18 cellular contexts compared by ENCODE assay signal in the genomic region with DNA sequence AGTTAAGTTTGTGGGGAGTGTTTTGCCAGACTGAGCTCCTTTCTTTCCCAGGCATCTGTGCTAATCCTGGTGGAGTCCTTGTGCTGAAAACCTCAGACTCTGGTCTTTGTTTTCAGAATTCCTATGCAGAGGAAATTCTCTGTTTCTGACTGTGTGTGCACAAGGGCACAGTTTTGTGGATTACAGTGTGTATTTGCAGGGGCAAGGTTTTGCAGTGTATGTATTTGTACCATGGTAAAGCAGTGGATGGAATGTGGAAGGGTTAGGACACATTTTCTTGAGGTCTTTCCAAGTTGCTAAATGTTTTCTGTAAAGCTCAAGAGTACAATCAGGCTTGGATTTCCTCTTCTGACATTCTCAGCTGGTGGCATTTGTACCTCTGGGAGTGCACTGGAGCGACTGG.
DNase-seq lines count a peak whose midpoint lies in the region; ATAC-seq and TF ChIP-seq lines count a peak whose summit lies in the region.
"Had no signal": no experiment of that assay in that cellular context is flagged by ENCODE, and none has a peak within 500 bp of the region (broad histone marks: within the 10 kb centered on the region; RNA-seq: fewer than 3 reads in every experiment).

No MANE protein-coding gene starts in this region.

- no peak overlapping the region for H2BK15ac ChIP-seq in neuronal stem cell (ENCODE audit: low read length)

- no peak overlapping the region for H3K4me2 ChIP-seq in neuronal stem cell (ENCODE audit: insufficient read depth, low read length, poor library complexity, severe bottlenecking)
- H3K4me2 ChIP-seq: A549 had no signal

- peaks cover 67% of the 10 kb centered on the region for H3K4me1 Mint-ChIP-seq in brain

- H3K23ac ChIP-seq in neuronal stem cell (ENCODE audit: low read depth, low read length, poor library complexity) = no peak overlapping the region

- TF ChIP-seq CTCF in brain (conservative IDR thresholded peaks at IDR 0.05) = no peak
- TF ChIP-seq CTCF in fibroblast of pulmonary artery (IDR thresholded peaks at IDR 0.05; ENCODE audit: low read length, missing control alignments) = no peak
- no peak for TF ChIP-seq CTCF in lower leg skin (IDR thresholded peaks at IDR 0.05)

- no peak overlapping the region for H3K9ac ChIP-seq in neuronal stem cell (ENCODE audit: low read depth, low read length, poor library complexity)

- no CpG with 5 or more reads among the region's 1 CpG for WGBS in neuronal stem cell (ENCODE audit: extremely low coverage in 2 of 2, insufficient read length in 2 of 2, insufficient replicate concordance in 1 of 2), 2 donors
- 54 to 57% methylated on average over 1 of the region's 1 CpG for WGBS in lower leg skin, 2 donors

- TF ChIP-seq POLR2A in lower leg skin (IDR thresholded peaks at IDR 0.05) = no peak

- no peak overlapping the region for H3K4ac ChIP-seq in neuronal stem cell (ENCODE audit: low read length)

- no peak overlapping the region for H3K18ac ChIP-seq in neuronal stem cell (ENCODE audit: low read length)

- no peaks in the 10 kb centered on the region for H3K36me3 Mint-ChIP-seq in brain
- H3K36me3 Mint-ChIP-seq: CD4-positive, CD25-positive, alpha-beta regulatory T cell had no signal

- H3K4me3 ChIP-seq in fibroblast of pulmonary artery (replicated peaks; ENCODE audit: low read depth, low read length) (no peak overlapping the region), neuronal stem cell (ENCODE audit: low read length in 2 of 2) (no peak overlapping the region), lower leg skin (ENCODE audit: low read depth, poor library complexity, severe bottlenecking) (no peak overlapping the region)
- H3K4me3 ChIP-seq: A549 had no signal

- H3K27me3 ChIP-seq in neuronal stem cell (ENCODE audit: control insufficient read depth in 3 of 3, insufficient read depth in 3 of 3, low read depth in 1 of 3, low read length in 3 of 3) = peaks cover 0 to 2% (median 0%) of the 10 kb centered on the region in 3 experiments

- H4K91ac ChIP-seq in neuronal stem cell (ENCODE audit: low read depth, low read length, poor library complexity) = no peak overlapping the region

- H3K14ac ChIP-seq in neuronal stem cell (ENCODE audit: low read length) = no peak overlapping the region

- no peak overlapping the region for H2BK5ac ChIP-seq in neuronal stem cell (ENCODE audit: low read length)

- H2AFZ ChIP-seq in neuronal stem cell (ENCODE audit: low read length) = peak overlapping the region; percentile 26

- intact Hi-C loops in lower leg skin (cut with DNase I; ENCODE audit: low total_unique reads) = no loop called here

- H3K9me3 Mint-ChIP-seq in brain = peaks cover 0 to 13% (median 0%) of the 10 kb centered on the region in 5 experiments

- H3K36me3 ChIP-seq in neuronal stem cell (replicated peaks in 1 of 2; ENCODE audit: control insufficient read depth in 2 of 2, insufficient read depth in 2 of 2, low read length in 2 of 2) = no peaks in the 10 kb centered on the region

- H4K8ac ChIP-seq in neuronal stem cell (ENCODE audit: low read depth, low read length) = no peak overlapping the region

- H3K4me3 Mint-ChIP-seq in brain = no peak overlapping the region
- H3K4me3 Mint-ChIP-seq: CD4-positive, CD25-positive, alpha-beta regulatory T cell had no signal

- H2BK120ac ChIP-seq in neuronal stem cell (ENCODE audit: low read depth, low read length) = no peak overlapping the region

- DNase-seq in EH (ENCODE audit: low read depth) = peak; percentile 63
- DNase-seq in fibroblast of pulmonary artery (ENCODE audit: low read depth) = peak; percentile 53
- DNase-seq in neuronal stem cell (ENCODE audit: low spot score) = no peak
- no peak for DNase-seq in DMS153 treated with DMSO at 0.1 percent for 48 hours (lab: John Stamatoyannopoulos, UW; ENCODE audit: unreplicated experiment)
- DNase-seq in HuH-7 (ENCODE audit: low spot score) = no peak
- DNase-seq in lower leg skin (ENCODE audit: low spot score in 2 of 2) = no peak
- DNase-seq: CD4-positive, CD25-positive, alpha-beta regulatory T cell; DND-41; GF-D8; NCI-H1436 treated with DMSO at 0.1 percent for 48 hours; NCI-H2107; NCI-H345; NCI-H526 treated with DMSO at 0.1 percent for 48 hours; OCI-M1 had no signal

- H3K4me1 ChIP-seq in neuronal stem cell (ENCODE audit: control insufficient read depth in 2 of 2, insufficient read depth in 1 of 2, low read depth in 1 of 2, low read length in 2 of 2) = peaks cover 11 to 25% of the 10 kb centered on the region in 2 donors

- H3K27ac Mint-ChIP-seq in brain = peak overlapping the region in 4 of 5 experiments; percentile 35 to 70 (median 64)
- H3K27ac Mint-ChIP-seq: CD4-positive, CD25-positive, alpha-beta regulatory T cell had no signal

- ATAC-seq in HG02870 (IDR thresholded peaks at IDR 0.05; ENCODE audit: unreplicated experiment) = no peak
- ATAC-seq: A549 had no signal

- no peak overlapping the region for H2AK5ac ChIP-seq in neuronal stem cell (ENCODE audit: low read depth, low read length)

- no peak overlapping the region for H2BK12ac ChIP-seq in neuronal stem cell (ENCODE audit: low read length)

- H3K9me3 ChIP-seq in neuronal stem cell (replicated peaks in 1 of 2; ENCODE audit: control insufficient read depth in 2 of 2, insufficient read depth in 1 of 2, low read depth in 1 of 2, low read length in 2 of 2) = peaks cover 0 to 2% of the 10 kb centered on the region in 2 donors
- H3K9me3 ChIP-seq: A549 had no signal

- peak overlapping the region; percentile 18 for H3K27ac ChIP-seq in neuronal stem cell (replicated peaks; ENCODE audit: low read length)
- H3K27ac ChIP-seq: A549, RWPE1 had no signal

- H3K79me1 ChIP-seq in neuronal stem cell (ENCODE audit: low read depth, low read length) = no peaks in the 10 kb centered on the region

- H3K27me3 Mint-ChIP-seq in brain = no peaks in the 10 kb centered on the region
- H3K27me3 Mint-ChIP-seq: CD4-positive, CD25-positive, alpha-beta regulatory T cell had no signal

Comparison
In these comparisons a context has a peak if more than half of its experiments do, and no peak if none do; other contexts are left out.
1. DNase-seq: peak in EH (single experiment) and fibroblast of pulmonary artery (single experiment); none in neuronal stem cell (single experiment), DMS153 treated with DMSO at 0.1 percent for 48 hours (single experiment), HuH-7 (single experiment) and lower leg skin (0 of 2).